In genomic region chr19:58353717-58354477, GRCh38 we compare ENCODE assay signal across 18 cellular contexts.
"Had no signal": no experiment of that assay in that cellular context is flagged by ENCODE, and none has a peak within 500 bp of the region (broad histone marks: within the 10 kb centered on the region; RNA-seq: fewer than 3 reads in every experiment).

No MANE protein-coding gene starts in this region.

- H3K27ac ChIP-seq: adrenal gland, coronary artery, lower lobe of right lung, ovary, stomach, testis, upper lobe of left lung had no signal

- H3K9me3 ChIP-seq: adrenal gland, lower lobe of right lung, ovary, testis, upper lobe of left lung had no signal

- DNase-seq: activated CD4-positive, alpha-beta T cell treated with anti-CD3 and anti-CD28 coated beads, Interleukin-2, amount 10 ng/mL, durations not matched to agents 24 days and 14 days; activated CD4-positive, CD25-positive, alpha-beta regulatory T cell; activated CD8-positive, alpha-beta memory T cell treated with anti-CD3 and anti-CD28 coated beads, Interleukin-2, amount 50 U/mL, for 4 hours; activated CD8-positive, alpha-beta T cell treated with anti-CD3 and anti-CD28 coated beads, Interleukin-2, amount 10 ng/mL, durations not matched to agents 7 days and 5 days; activated effector memory CD4-positive, alpha-beta T cell treated with anti-CD3 and anti-CD28 coated beads, Interleukin-2, amount 50 U/mL, for 16 hours; activated T-cell treated with anti-CD3 and anti-CD28 coated beads, Interleukin-2, amount 50 U/mL, for 48 hours; adrenal gland; central memory CD4-positive, alpha-beta T cell; effector CD8-positive, alpha-beta T cell; foreskin fibroblast; hypothalamus; ovary; stimulated activated CD4-positive, alpha-beta T cell treated with anti-CD3 and anti-CD28 coated beads, Interleukin-1b, Interleukin-23, amount 100 ng/mL, for 48 hours; stomach; testis had no signal

- H3K36me3 ChIP-seq: adrenal gland, ovary had no signal

- H3K4me3 ChIP-seq: adrenal gland, coronary artery, lower lobe of right lung, ovary, stomach, testis, upper lobe of left lung had no signal

- ATAC-seq: activated CD8-positive, alpha-beta T cell treated with anti-CD3 and anti-CD28 coated beads, Interleukin-2, amount 10 ng/mL, durations not matched to agents 7 days and 5 days; lower lobe of right lung had no signal

- H3K27me3 ChIP-seq: ovary, testis had no signal
